Comparison of ENCODE assay signal across 13 cellular contexts in genomic region chr13:40434516-40435397, GRCh38.
DNase-seq lines count a peak whose midpoint lies in the region; ATAC-seq and TF ChIP-seq lines count a peak whose summit lies in the region.
"Had no signal": no experiment of that assay in that cellular context is flagged by ENCODE, and none has a peak within 500 bp of the region (broad histone marks: within the 10 kb centered on the region; RNA-seq: fewer than 3 reads in every experiment).

No MANE protein-coding gene starts in this region.

- H3K27ac Mint-ChIP-seq in natural killer cell, result peak overlapping the region in 1 of 2 donors; percentile 22
- H3K27ac Mint-ChIP-seq in natural killer cell treated with Interleukin-12 subunit alpha and Interleukin-12 subunit beta and Interleukin-15 and Interleukin-18, amount 100 ng/mL, for 72 hours, result no peak overlapping the region
- H3K27ac Mint-ChIP-seq in activated CD4-positive, alpha-beta memory T cell treated with anti-CD3 and anti-CD28 coated beads for 36 hours, result peak overlapping the region; percentile 34

- intact Hi-C loops in natural killer cell (cut with micrococcal nuclease), result no loop called here
- intact Hi-C loops in activated CD4-positive, alpha-beta memory T cell treated with anti-CD3 and anti-CD28 coated beads for 36 hours (cut with micrococcal nuclease), result loop anchor here (5.0 kb wide), 4 partner anchors 163 to 657 kb away; no protein-coding TSS in a partner anchor
- intact Hi-C loops in left cardiac atrium (cut with DNase I), result no loop called here

- H3K36me3 Mint-ChIP-seq in natural killer cell, result no peaks in the 10 kb centered on the region
- no peaks in the 10 kb centered on the region for H3K36me3 Mint-ChIP-seq in natural killer cell treated with Interleukin-12 subunit alpha and Interleukin-12 subunit beta and Interleukin-15 and Interleukin-18, amount 100 ng/mL, for 72 hours
- H3K36me3 Mint-ChIP-seq in activated CD4-positive, alpha-beta memory T cell treated with anti-CD3 and anti-CD28 coated beads for 36 hours, result no peaks in the 10 kb centered on the region

- peaks cover 28 to 39% of the 10 kb centered on the region in 2 donors for H3K4me1 Mint-ChIP-seq in natural killer cell
- H3K4me1 Mint-ChIP-seq in natural killer cell treated with Interleukin-12 subunit alpha and Interleukin-12 subunit beta and Interleukin-15 and Interleukin-18, amount 100 ng/mL, for 72 hours (ENCODE audit: low read depth in 2 of 2), result peaks cover 17 to 20% of the 10 kb centered on the region in 2 donors
- peaks cover 55% of the 10 kb centered on the region for H3K4me1 Mint-ChIP-seq in activated CD4-positive, alpha-beta memory T cell treated with anti-CD3 and anti-CD28 coated beads for 36 hours (ENCODE audit: low read depth)

- H3K9me3 Mint-ChIP-seq in natural killer cell, result no peaks in the 10 kb centered on the region
- no peaks in the 10 kb centered on the region for H3K9me3 Mint-ChIP-seq in natural killer cell treated with Interleukin-12 subunit alpha and Interleukin-12 subunit beta and Interleukin-15 and Interleukin-18, amount 100 ng/mL, for 72 hours
- H3K9me3 Mint-ChIP-seq in activated CD4-positive, alpha-beta memory T cell treated with anti-CD3 and anti-CD28 coated beads for 36 hours, result no peaks in the 10 kb centered on the region

- POLR2A ChIA-PET in activated CD4-positive, alpha-beta memory T cell treated with anti-CD3 and anti-CD28 coated beads for 36 hours (lab: Charles Lee), result no interaction called here

- ATAC-seq in natural killer cell, result no peak
- ATAC-seq in natural killer cell treated with Interleukin-12 subunit alpha and Interleukin-12 subunit beta and Interleukin-15 and Interleukin-18, amount 100 ng/mL, for 72 hours, result no peak
- ATAC-seq in HG02798 (IDR thresholded peaks at IDR 0.05; ENCODE audit: poor library complexity, unreplicated experiment), result peak; percentile 38
- no peak for ATAC-seq in HG03095 (IDR thresholded peaks at IDR 0.05; ENCODE audit: unreplicated experiment)
- ATAC-seq in left cardiac atrium, result no peak

- H3K4me3 Mint-ChIP-seq in natural killer cell, result peak overlapping the region; percentile 47
- no peak overlapping the region for H3K4me3 Mint-ChIP-seq in natural killer cell treated with Interleukin-12 subunit alpha and Interleukin-12 subunit beta and Interleukin-15 and Interleukin-18, amount 100 ng/mL, for 72 hours
- no peak overlapping the region for H3K4me3 Mint-ChIP-seq in activated CD4-positive, alpha-beta memory T cell treated with anti-CD3 and anti-CD28 coated beads for 36 hours
- H3K4me3 Mint-ChIP-seq: neural crest cell had no signal

- H3K27me3 Mint-ChIP-seq in natural killer cell (ENCODE audit: low read depth in 2 of 2), result no peaks in the 10 kb centered on the region
- H3K27me3 Mint-ChIP-seq in natural killer cell treated with Interleukin-12 subunit alpha and Interleukin-12 subunit beta and Interleukin-15 and Interleukin-18, amount 100 ng/mL, for 72 hours, result peaks cover 0 to 3% of the 10 kb centered on the region in 2 donors
- no peaks in the 10 kb centered on the region for H3K27me3 Mint-ChIP-seq in activated CD4-positive, alpha-beta memory T cell treated with anti-CD3 and anti-CD28 coated beads for 36 hours

- CTCF ChIA-PET in activated CD4-positive, alpha-beta memory T cell treated with anti-CD3 and anti-CD28 coated beads for 36 hours (lab: Charles Lee), result no interaction called here

- TF ChIP-seq CTCF in natural killer cell (IDR thresholded peaks at IDR 0.05), result no peak

- DNase-seq in natural killer cell (no peak), medulla oblongata (ENCODE audit: extremely low spot score) (no peak), left cardiac atrium (no peak), NK-92 (lab: John Stamatoyannopoulos, UW; ENCODE audit: unreplicated experiment) (no peak)
- DNase-seq in natural killer cell treated with Interleukin-12 subunit alpha and Interleukin-12 subunit beta and Interleukin-15 and Interleukin-18, amount 100 ng/mL, for 72 hours (ENCODE audit: low spot score), result no peak
- DNase-seq in activated CD4-positive, alpha-beta memory T cell treated with anti-CD3 and anti-CD28 coated beads for 36 hours, result no peak
- DNase-seq: AML-193; DMS79; H7; stimulated activated CD4-positive, alpha-beta T cell treated with anti-CD3 and anti-CD28 coated beads, Interleukin-15, amount 100 ng/mL, for 24 hours had no signal
